8 cellular contexts compared by ENCODE assay signal in the genomic region with DNA sequence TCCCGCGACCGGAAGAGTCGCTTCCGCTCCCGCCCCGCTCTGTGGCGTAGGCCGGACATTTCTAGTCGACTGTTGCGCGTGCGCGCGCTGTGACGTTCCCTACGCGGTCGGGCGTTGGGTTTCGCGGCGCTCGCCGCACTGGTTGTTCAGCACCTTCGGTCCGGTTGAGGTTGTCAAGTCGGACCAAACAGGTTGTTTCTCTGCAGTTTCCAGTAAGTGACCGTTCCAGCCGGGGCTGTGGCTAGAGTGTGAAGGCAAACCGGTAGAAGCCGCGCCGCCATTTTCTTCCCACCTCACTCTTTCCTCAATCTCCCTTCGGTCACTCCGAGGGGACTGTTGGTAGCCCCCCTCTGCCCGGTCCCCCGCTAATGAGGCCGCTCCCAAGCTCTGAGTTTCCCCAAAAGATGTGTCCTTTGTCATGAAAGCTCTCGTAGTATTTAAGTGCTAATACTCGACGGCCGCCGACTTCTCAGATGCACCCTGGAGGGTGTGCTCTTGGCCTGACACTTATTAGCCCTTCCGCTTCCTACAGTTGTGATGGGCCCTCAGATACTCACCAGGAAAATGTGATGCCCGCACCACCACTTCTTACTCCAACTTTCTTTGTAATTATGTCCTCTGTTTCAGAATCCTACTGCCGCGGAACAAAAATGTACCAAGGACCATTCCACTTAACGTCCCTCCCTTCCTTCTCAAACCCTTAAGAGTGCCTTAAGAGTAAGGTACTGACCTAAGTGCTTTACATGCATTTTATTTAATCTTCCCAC. TPM values are rescaled to one million over a fixed set of nuclear protein-coding genes. Genes with fewer than 3 reads are reported as not detected.
DNase-seq lines count a peak whose midpoint lies in the region; ATAC-seq, FAIRE-seq and TF ChIP-seq lines count a peak whose summit lies in the region.

No MANE protein-coding gene starts in this region.

- TF ChIP-seq CTCF in BE2C (IDR thresholded peaks at IDR 0.05; ENCODE audit: low read depth, low read length) (no peak), HepG2 (CRISPR knock-in tag; IDR thresholded peaks at IDR 0.05) (no peak)

- WGBS in HepG2 (ENCODE audit: low lambda C conversion rate) = under 1% methylated on average over 17 of the region's 49 CpGs

- no peak; the same call in 1 of the 2 replicates for TF ChIP-seq RAD21 in HepG2 (CRISPR knock-in tag; IDR thresholded peaks at IDR 0.05)

- H3K4me2 ChIP-seq in HepG2 (ENCODE audit: low read depth, low read length) = peak overlapping the region; percentile 89

- H3K27ac ChIP-seq in HepG2 (ENCODE audit: extremely low read length, insufficient read depth, low read length) = peak overlapping the region; percentile 98

- FAIRE-seq in GM19239 (lab: Jason Lieb, UNC) (peak; percentile 92), HepG2 (lab: Jason Lieb, UNC) (peak; percentile 67)

- peak overlapping the region; percentile 95 for H3K9ac ChIP-seq in HepG2 (ENCODE audit: insufficient read depth, low read depth, low read length)

- H3K4me3 ChIP-seq in BE2C (ENCODE audit: low read depth, low read length) = peak overlapping the region; percentile 81
- H3K4me3 ChIP-seq in HepG2 (replicated peaks in 1 of 3; ENCODE audit: insufficient read depth in 1 of 3, low read depth in 2 of 3, low read length in 3 of 3) = peak overlapping the region; percentile 74 to 93 (median 91)

- H4K20me1 ChIP-seq in HepG2 (ENCODE audit: insufficient read depth, low read length) = no peaks in the 10 kb centered on the region

- H3K36me3 ChIP-seq in BE2C = no peaks in the 10 kb centered on the region
- H3K36me3 ChIP-seq in HepG2 (replicated peaks in 1 of 2; ENCODE audit: control insufficient read depth in 1 of 2, insufficient read depth in 2 of 2, low read length in 2 of 2) = no peaks in the 10 kb centered on the region

- TF ChIP-seq POLR2A in HepG2 (IDR thresholded peaks at IDR 0.05; ENCODE audit: insufficient read depth in 1 of 2, low read depth in 2 of 2, low read length in 2 of 2) = peak; percentile 94 to 98

- peak; percentile 95 for ATAC-seq in HG03439 (IDR thresholded peaks at IDR 0.05; ENCODE audit: unreplicated experiment)
- ATAC-seq in HepG2 = peak; percentile 100

- H2AFZ ChIP-seq in HepG2 (ENCODE audit: low read length) = peak overlapping the region; percentile 77

- peaks cover 7% of the 10 kb centered on the region for H3K79me2 ChIP-seq in HepG2 (ENCODE audit: insufficient read depth, low read length)

- no peaks in the 10 kb centered on the region for H3K27me3 ChIP-seq in BE2C
- no peaks in the 10 kb centered on the region; a peak in 1 of 5 replicates for H3K27me3 ChIP-seq in HepG2 (ENCODE audit: control insufficient read depth in 1 of 2, insufficient read depth in 2 of 2, low read length in 2 of 2)

- POLR2A ChIA-PET in HepG2 (lab: Yijun Ruan, JAX) = interaction anchor here (0.6 to 1.9 kb wide), 10 partner anchors 12 to 138 kb away, joined by 3 to 7 read pairs (median 3); no protein-coding TSS in a partner anchor

- DNase-seq in BE2C (peak; percentile 95), GM19239 (ENCODE audit: insufficient read length, low spot score) (peak; percentile 69), NCI-H748 treated with DMSO at 0.1 percent for 48 hours (lab: John Stamatoyannopoulos, UW) (peak; percentile 67), dermis blood vessel endothelial cell (peak; percentile 95), HepG2 (ENCODE audit: low spot score) (peak; percentile 87)
- DNase-seq in activated CD4-positive, alpha-beta T cell treated with anti-CD3 and anti-CD28 coated beads, Interleukin-2, amount 50 U/mL, for 4 hours = peak; percentile 59 to 60
- DNase-seq in stimulated activated CD4-positive, alpha-beta T cell treated with anti-CD3 and anti-CD28 coated beads, Interleukin-2, amount 100 ng/mL, for 4 hours (ENCODE audit: low read depth) = peak; percentile 62

- in situ Hi-C loops in HepG2 (cut with HindIII; ENCODE audit: extremely low pct_ligation_motif_present, low pct_unique_long_range_greater_than_20kb) = no loop called here

- intact Hi-C loops in HepG2 (cut with micrococcal nuclease; ENCODE audit: unreplicated experiment) = no loop called here

- H3K9me3 ChIP-seq in BE2C (no peaks in the 10 kb centered on the region), HepG2 (ENCODE audit: low read length) (no peaks in the 10 kb centered on the region)

- H3K4me1 ChIP-seq in BE2C (peaks cover 4% of the 10 kb centered on the region; the same call in 1 of the 2 replicates), HepG2 (ENCODE audit: insufficient read depth, low read length) (peaks cover 19% of the 10 kb centered on the region)

- TF ChIP-seq EP300 in HepG2 (IDR thresholded peaks at IDR 0.05; ENCODE audit: low read depth in 2 of 2, low read length in 2 of 2) (no peak), HepG2 (CRISPR knock-in tag; IDR thresholded peaks at IDR 0.05; ENCODE audit: borderline replicate concordance) (no peak)

- CTCF ChIA-PET in HepG2 (lab: Yijun Ruan, JAX; ENCODE audit: low intra/inter-chr PET ratio, low total read pairs) = no interaction called here

- TSS peak; percentile 82 for BruUV-seq in HepG2 (replicated peaks; lab: Mats Ljungman, UMichigan)

TF ChIP-seq in HepG2, 621 proteins besides CTCF, POLR2A, EP300 and RAD21 (continues in another document):
- TF ChIP-seq PREB (CRISPR knock-in tag; IDR thresholded peaks at IDR 0.05) = no peak
- peak; percentile 96 for TF ChIP-seq PHF8 (CRISPR knock-in tag; IDR thresholded peaks at IDR 0.05)
- peak; percentile 54; the same call in 1 of the 2 replicates for TF ChIP-seq ZNF784 (CRISPR knock-in tag; IDR thresholded peaks at IDR 0.05; ENCODE audit: borderline replicate concordance)
- TF ChIP-seq, protein P1, sequence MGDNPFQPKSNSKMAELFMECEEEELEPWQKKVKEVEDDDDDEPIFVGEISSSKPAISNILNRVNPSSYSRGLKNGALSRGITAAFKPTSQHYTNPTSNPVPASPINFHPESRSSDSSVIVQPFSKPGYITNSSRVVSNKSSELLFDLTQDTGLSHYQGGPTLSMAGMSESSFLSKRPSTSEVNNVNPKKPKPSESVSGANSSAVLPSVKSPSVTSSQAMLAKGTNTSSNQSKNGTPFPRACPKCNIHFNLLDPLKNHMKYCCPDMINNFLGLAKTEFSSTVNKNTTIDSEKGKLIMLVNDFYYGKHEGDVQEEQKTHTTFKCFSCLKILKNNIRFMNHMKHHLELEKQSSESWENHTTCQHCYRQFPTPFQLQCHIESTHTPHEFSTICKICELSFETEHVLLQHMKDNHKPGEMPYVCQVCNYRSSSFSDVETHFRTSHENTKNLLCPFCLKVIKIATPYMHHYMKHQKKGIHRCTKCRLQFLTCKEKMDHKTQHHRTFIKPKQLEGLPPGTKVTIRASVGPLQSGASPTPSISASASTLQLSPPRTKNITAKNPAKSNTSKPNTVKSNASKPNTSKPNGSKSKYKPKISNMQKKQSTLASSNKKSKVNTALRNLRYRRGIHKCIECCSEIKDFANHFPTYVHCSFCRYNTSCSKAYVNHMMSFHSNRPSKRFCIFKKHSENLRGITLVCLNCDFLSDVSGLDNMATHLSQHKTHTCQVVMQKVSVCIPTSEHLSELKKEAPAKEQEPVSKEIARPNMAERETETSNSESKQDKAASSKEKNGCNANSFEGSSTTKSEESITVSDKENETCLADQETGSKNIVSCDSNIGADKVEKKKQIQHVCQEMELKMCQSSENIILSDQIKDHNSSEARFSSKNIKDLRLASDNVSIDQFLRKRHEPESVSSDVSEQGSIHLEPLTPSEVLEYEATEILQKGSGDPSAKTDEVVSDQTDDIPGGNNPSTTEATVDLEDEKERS (CRISPR knock-in tag; IDR thresholded peaks at IDR 0.05) = no peak
- no peak for TF ChIP-seq SP1 (IDR thresholded peaks at IDR 0.05)
- TF ChIP-seq SP1 (CRISPR knock-in tag; IDR thresholded peaks at IDR 0.05) = 0 out of 2 replicates have a peak, but pooled peaks have one; percentile 41

RNA-seq across cellular contexts. Expression of gene TRAF5, which starts 56.3 kb away (rescaled TPM):
- polyA plus RNA-seq in BE2C (2012; ENCODE audit: insufficient read depth, insufficient read length, low read depth) = 10.9 TPM
- total RNA-seq in dermis blood vessel endothelial cell (13.5 and 15.3 TPM in 2 replicates), HepG2 (2016; rRNA removed; fragmentation: Illumina TruSeq; extraction: Trizol) (0.25 and 0.27 TPM in 2 replicates)
- 0.09 and 0.30 TPM in 2 replicates for total RNA-seq in HepG2 (2016; cell fraction: cytosol; rRNA removed; fragmentation: Illumina TruSeq; extraction: Trizol; ENCODE audit: low read depth)
- total RNA-seq in HepG2 (2016; cell fraction: insoluble cytoplasmic fraction; rRNA removed; fragmentation: Illumina TruSeq; extraction: Trizol) = 0.33 and 0.37 TPM in 2 replicates
- 0.10 and 0.25 TPM in 2 replicates for total RNA-seq in HepG2 (2016; cell fraction: membrane; rRNA removed; fragmentation: Illumina TruSeq; extraction: Trizol)
- 0.66 and 0.84 TPM in 2 replicates for total RNA-seq in HepG2 (2016; cell fraction: nucleus; rRNA removed; fragmentation: Illumina TruSeq; extraction: Trizol)
- 1.6 and 1.7 TPM in 2 replicates for polyA plus RNA-seq in HepG2 (2011; rRNA removed)
- 0.47 and 0.65 TPM in 2 replicates for polyA plus RNA-seq in HepG2 (2011; cell fraction: cytosol; rRNA removed)
- 3.8 and 4.0 TPM in 2 replicates for polyA plus RNA-seq in HepG2 (2011; cell fraction: nucleus; rRNA removed)
- 0.69 and 0.94 TPM in 2 replicates for polyA plus RNA-seq in HepG2 (2012)
- polyA plus RNA-seq in HepG2 (2016; cell fraction: cytosol; fragmentation: Illumina TruSeq; extraction: Trizol; ENCODE audit: low read depth) = 0.03 and 0.06 TPM in 2 replicates
- 0.15 and 0.32 TPM in 2 replicates for polyA plus RNA-seq in HepG2 (2016; cell fraction: insoluble cytoplasmic fraction; fragmentation: Illumina TruSeq; extraction: Trizol; ENCODE audit: low read depth)
- polyA plus RNA-seq in HepG2 (2016; cell fraction: membrane; fragmentation: Illumina TruSeq; extraction: Trizol; ENCODE audit: low read depth) = not detected in 2 replicates
- polyA plus RNA-seq in HepG2 (2016; cell fraction: nucleus; fragmentation: Illumina TruSeq; extraction: Trizol; ENCODE audit: insufficient read depth, low read depth) = 1.0 and 1.7 TPM in 2 replicates
- polyA minus RNA-seq in HepG2 (2011; rRNA and poly(A)+ RNA removed; ENCODE audit: low replicate concordance) = 1.4 and 14.9 TPM in 2 replicates
- polyA minus RNA-seq in HepG2 (2011; cell fraction: cytosol; rRNA and poly(A)+ RNA removed) = 0.26 and 0.30 TPM in 2 replicates
- 2.6 and 5.9 TPM in 2 replicates for polyA minus RNA-seq in HepG2 (2011; cell fraction: nucleus; rRNA and poly(A)+ RNA removed)

Comparison
In these comparisons a context has a peak if more than half of its experiments do, and no peak if none do; other contexts are left out.
1. Peak in every context shown above with its lines: DNase-seq, ATAC-seq, H3K4me3 ChIP-seq and H3K27ac ChIP-seq.